In the genomic region with DNA sequence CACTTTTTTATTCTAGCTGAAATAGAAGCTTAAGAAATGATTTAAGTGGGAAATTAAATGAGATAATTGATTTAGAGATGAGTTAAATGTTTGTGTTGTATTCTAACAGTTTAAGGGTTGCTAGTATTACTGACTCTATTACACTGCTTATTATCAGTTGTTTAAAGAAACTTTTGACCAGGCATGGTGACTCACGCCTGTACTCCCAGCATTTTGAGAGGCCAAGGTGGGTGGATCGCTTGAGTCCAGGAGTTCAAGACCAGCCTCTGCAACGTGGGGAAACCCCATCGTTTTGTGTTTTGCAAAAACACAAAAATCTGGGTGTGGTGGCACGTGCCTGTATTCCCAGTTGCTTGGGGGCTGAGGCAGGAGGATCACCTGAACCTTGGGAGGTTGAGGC, we compare ENCODE assay signal across 27 cellular contexts.
"Had no signal": no experiment of that assay in that cellular context is flagged by ENCODE, and none has a peak within 500 bp of the region (broad histone marks: within the 10 kb centered on the region; RNA-seq: fewer than 3 reads in every experiment).

No MANE protein-coding gene starts in this region.

- H3K4me1 Mint-ChIP-seq: activated CD4-positive, alpha-beta T cell treated with anti-CD3 and anti-CD28 coated beads, Interleukin-2, amount 10 ng/mL, durations not matched to agents 7 days and 5 days; activated naive CD4-positive, alpha-beta T cell treated with anti-CD3 and anti-CD28 coated beads, Interleukin-2, amount 10 ng/mL, durations not matched to agents 7 days and 5 days; activated naive CD8-positive, alpha-beta T cell treated with anti-CD3 and anti-CD28 coated beads for 36 hours; activated T-helper 17 cell treated with anti-CD3 and anti-CD28 coated beads, Interleukin-2, amount 50 U/mL, for 72 hours had no signal

- H3K36me3 Mint-ChIP-seq: activated CD4-positive, alpha-beta memory T cell treated with anti-CD3 and anti-CD28 coated beads for 36 hours; activated naive CD4-positive, alpha-beta T cell treated with anti-CD3 and anti-CD28 coated beads, Interleukin-2, amount 10 ng/mL, durations not matched to agents 7 days and 5 days; activated naive CD8-positive, alpha-beta T cell treated with anti-CD3 and anti-CD28 coated beads for 36 hours had no signal

- H3K36me3 ChIP-seq: breast epithelium had no signal

- H3K9me3 ChIP-seq: breast epithelium had no signal

- H3K4me1 ChIP-seq: breast epithelium had no signal

- H3K27me3 Mint-ChIP-seq: activated CD4-positive, alpha-beta T cell treated with anti-CD3 and anti-CD28 coated beads, Interleukin-2, amount 10 ng/mL, durations not matched to agents 7 days and 5 days; activated naive CD8-positive, alpha-beta T cell treated with anti-CD3 and anti-CD28 coated beads for 36 hours; activated T-helper 17 cell treated with anti-CD3 and anti-CD28 coated beads, Interleukin-2, amount 50 U/mL, for 72 hours had no signal

- H3K4me3 Mint-ChIP-seq: activated CD4-positive, alpha-beta memory T cell treated with anti-CD3 and anti-CD28 coated beads for 36 hours; activated CD4-positive, alpha-beta T cell treated with anti-CD3 and anti-CD28 coated beads, Interleukin-2, amount 10 ng/mL, durations not matched to agents 7 days and 5 days; activated naive CD4-positive, alpha-beta T cell treated with anti-CD3 and anti-CD28 coated beads, Interleukin-2, amount 10 ng/mL, durations not matched to agents 7 days and 5 days; activated naive CD8-positive, alpha-beta T cell treated with anti-CD3 and anti-CD28 coated beads for 36 hours; activated T-helper 17 cell treated with anti-CD3 and anti-CD28 coated beads, Interleukin-2, amount 50 U/mL, for 72 hours had no signal

- H3K9me3 Mint-ChIP-seq: activated CD4-positive, alpha-beta memory T cell treated with anti-CD3 and anti-CD28 coated beads for 36 hours; activated CD4-positive, alpha-beta T cell treated with anti-CD3 and anti-CD28 coated beads, Interleukin-2, amount 10 ng/mL, durations not matched to agents 7 days and 5 days; activated naive CD4-positive, alpha-beta T cell treated with anti-CD3 and anti-CD28 coated beads, Interleukin-2, amount 10 ng/mL, durations not matched to agents 7 days and 5 days; activated naive CD8-positive, alpha-beta T cell treated with anti-CD3 and anti-CD28 coated beads for 36 hours; activated T-helper 17 cell treated with anti-CD3 and anti-CD28 coated beads, Interleukin-2, amount 50 U/mL, for 72 hours had no signal

- H3K27me3 ChIP-seq: breast epithelium had no signal

- H3K27ac ChIP-seq: breast epithelium, SK-N-MC, VCaP had no signal

- H3K4me3 ChIP-seq: breast epithelium, SK-N-MC had no signal

- DNase-seq: activated CD4-positive, alpha-beta memory T cell treated with anti-CD3 and anti-CD28 coated beads for 36 hours; activated CD4-positive, alpha-beta T cell treated with anti-CD3 and anti-CD28 coated beads, Interleukin-2, amount 10 ng/mL, durations not matched to agents 7 days and 5 days; activated CD4-positive, CD25-positive, alpha-beta regulatory T cell; activated CD8-positive, alpha-beta memory T cell treated with anti-CD3 and anti-CD28 coated beads for 24 hours; activated gamma-delta T cell treated with Interleukin-2 at 50 U/mL for 16 hours; activated naive CD4-positive, alpha-beta T cell treated with anti-CD3 and anti-CD28 coated beads, Interleukin-2, amount 10 ng/mL, durations not matched to agents 7 days and 5 days; activated naive CD8-positive, alpha-beta T cell treated with anti-CD3 and anti-CD28 coated beads for 36 hours; activated T-cell treated with anti-CD3 and anti-CD28 coated beads, Interleukin-2, amount 50 U/mL, for 48 hours; aorta; caudate nucleus; NCI-H1092; NCI-H1417; NCI-H2029; NCI-H2107; NCI-H2171 treated with DMSO at 0.1 percent for 48 hours; NCI-H345; NCI-H510A; NCI-H526 treated with DMSO at 0.1 percent for 48 hours; NCI-H82; NK-92 treated with Interleukin-12 subunit alpha and Interleukin-12 subunit beta, amount 100 ng/mL, for 24 hours; OCI-M1; RPMI8226; T-helper 1 cell had no signal

- H3K27ac Mint-ChIP-seq: activated CD4-positive, alpha-beta memory T cell treated with anti-CD3 and anti-CD28 coated beads for 36 hours; activated CD4-positive, alpha-beta T cell treated with anti-CD3 and anti-CD28 coated beads, Interleukin-2, amount 10 ng/mL, durations not matched to agents 7 days and 5 days; activated naive CD4-positive, alpha-beta T cell treated with anti-CD3 and anti-CD28 coated beads, Interleukin-2, amount 10 ng/mL, durations not matched to agents 7 days and 5 days; activated naive CD8-positive, alpha-beta T cell treated with anti-CD3 and anti-CD28 coated beads for 36 hours; activated T-helper 17 cell treated with anti-CD3 and anti-CD28 coated beads, Interleukin-2, amount 50 U/mL, for 72 hours had no signal
